ENCODE assay signal across 8 cellular contexts in genomic region chr2:156333951-156334495, GRCh38. TPM values are rescaled to one million over a fixed set of nuclear protein-coding genes. Genes with fewer than 3 reads are reported as not detected.
DNase-seq lines count a peak whose midpoint lies in the region; ATAC-seq and TF ChIP-seq lines count a peak whose summit lies in the region.

No MANE protein-coding gene starts in this region.

- peak; percentile 47 to 89 for DNase-seq in activated naive CD4-positive, alpha-beta T cell treated with anti-CD3 and anti-CD28 coated beads, Interleukin-2, amount 50 U/mL, for 72 hours (ENCODE audit: low spot score in 2 of 2)
- DNase-seq in heart left ventricle (peak; percentile 76 to 89 (median 87)), trophoblast cell (peak; percentile 60 to 74), GM13976 (ENCODE audit: low spot score) (no peak)

- peaks cover 10% of the 10 kb centered on the region for H3K79me1 ChIP-seq in trophoblast cell (ENCODE audit: low read length)

- H3K14ac ChIP-seq in trophoblast cell (ENCODE audit: low read length): peak overlapping the region; percentile 33

- H3K18ac ChIP-seq in trophoblast cell (ENCODE audit: low read length): peak overlapping the region; percentile 6

- H3K27ac ChIP-seq in C4-2B (peak overlapping the region; percentile 50), OCI-LY3 (ENCODE audit: low read length) (peak overlapping the region; percentile 51), heart left ventricle (peak overlapping the region; percentile 97 to 100 (median 99)), trophoblast cell (ENCODE audit: low read depth, low read length) (no peak overlapping the region)

- in situ Hi-C loops in GM13976 (cut with MboI; ENCODE audit: low sequenced_read_pairs, unreplicated experiment): no loop called here

- H3K79me2 ChIP-seq in OCI-LY3 (ENCODE audit: low read length) (no peaks in the 10 kb centered on the region), trophoblast cell (ENCODE audit: control insufficient read depth, insufficient read depth, low read length, poor library complexity) (no peaks in the 10 kb centered on the region)

- intact Hi-C loops in heart left ventricle (cut with DNase I): loop anchor here in 9 of 10 donors (1.0 to 10.0 kb wide), 10 partner anchors 8 to 561 kb away; partner anchors contain the start of gene GPD2 (in 4 of the 9)

- H3K4me3 ChIP-seq in OCI-LY3 (ENCODE audit: low read length) (peak overlapping the region; percentile 90), heart left ventricle (peak overlapping the region; percentile 44 to 87 (median 80)), trophoblast cell (ENCODE audit: low read depth, low read length) (peak overlapping the region; percentile 76)

- peak in 1 of 2 donors; percentile 10 for TF ChIP-seq POLR2A in heart left ventricle (IDR thresholded peaks at IDR 0.05)

- H2BK5ac ChIP-seq in trophoblast cell (ENCODE audit: low read depth, low read length, poor library complexity): peak overlapping the region; percentile 12

- 0 to 1% (median 0%) methylated on average over 31 to 48 of the region's 48 CpGs for WGBS in heart left ventricle, 4 donors
- no CpG with 5 or more reads among the region's 48 CpGs for WGBS in trophoblast cell (ENCODE audit: extremely low coverage, insufficient coverage, insufficient read length)

- H3K4me1 ChIP-seq in OCI-LY3 (ENCODE audit: low read length) (peaks cover 14% of the 10 kb centered on the region), heart left ventricle (peaks cover 0 to 42% (median 7%) of the 10 kb centered on the region in 12 donors), trophoblast cell (ENCODE audit: control insufficient read depth in 1 of 2, insufficient read depth in 2 of 2, low read length in 2 of 2) (peaks cover 0 to 9% of the 10 kb centered on the region in 2 experiments)

- H3K27me3 ChIP-seq in OCI-LY3 (ENCODE audit: low read depth, low read length): peaks cover 11% of the 10 kb centered on the region
- H3K27me3 ChIP-seq in heart left ventricle: peaks cover 0 to 15% (median 7%) of the 10 kb centered on the region in 9 donors
- peaks cover 23% of the 10 kb centered on the region for H3K27me3 ChIP-seq in trophoblast cell (ENCODE audit: insufficient read depth, low read length)

- no peaks in the 10 kb centered on the region for H3K9me3 ChIP-seq in OCI-LY3 (ENCODE audit: insufficient read depth, low read length)
- H3K9me3 ChIP-seq in heart left ventricle: no peaks in the 10 kb centered on the region
- H3K9me3 ChIP-seq in trophoblast cell (ENCODE audit: insufficient read depth, low read depth, low read length): peaks cover 9% of the 10 kb centered on the region

- peak overlapping the region; percentile 97 to 99 for H3K27ac Mint-ChIP-seq in activated naive CD4-positive, alpha-beta T cell treated with anti-CD3 and anti-CD28 coated beads, Interleukin-2, amount 50 U/mL, for 72 hours

- ATAC-seq in GM18907 (IDR thresholded peaks at IDR 0.05; ENCODE audit: unreplicated experiment) (peak; percentile 60), HG03103 (IDR thresholded peaks at IDR 0.05; ENCODE audit: low read depth, unreplicated experiment) (peak; percentile 28), heart left ventricle (peak; percentile 30 to 55 (median 44))
- ATAC-seq in activated naive CD4-positive, alpha-beta T cell treated with anti-CD3 and anti-CD28 coated beads, Interleukin-2, amount 50 U/mL, for 72 hours: peak; percentile 22 to 40

- H2AK5ac ChIP-seq in trophoblast cell (ENCODE audit: low read length): no peak overlapping the region

- H3K9me3 Mint-ChIP-seq in activated naive CD4-positive, alpha-beta T cell treated with anti-CD3 and anti-CD28 coated beads, Interleukin-2, amount 50 U/mL, for 72 hours: no peaks in the 10 kb centered on the region

- H2BK120ac ChIP-seq in trophoblast cell (ENCODE audit: insufficient read depth, low read length, poor library complexity): no peak overlapping the region

- peak; percentile 14; the same call in 1 of the 2 replicates for TF ChIP-seq CTCF in C4-2B (conservative IDR thresholded peaks at IDR 0.05)
- no peak; the same call in 1 of the 2 replicates for TF ChIP-seq CTCF in OCI-LY3 (IDR thresholded peaks at IDR 0.05; ENCODE audit: low read depth, low read length)
- peak in 1 of 12 donors; percentile 4 for TF ChIP-seq CTCF in heart left ventricle (IDR thresholded peaks at IDR 0.05)
- no peak for TF ChIP-seq CTCF in GM13976 (IDR thresholded peaks at IDR 0.05; ENCODE audit: borderline replicate concordance, control extremely low read depth, extremely low read depth, insufficient read depth, missing control alignments)

- H3K9ac ChIP-seq in OCI-LY3 (ENCODE audit: low read length) (peak overlapping the region; percentile 85), trophoblast cell (ENCODE audit: low read length) (peak overlapping the region; percentile 60)

- no peak overlapping the region for H3K4ac ChIP-seq in trophoblast cell (ENCODE audit: low read depth, low read length)

- H4K20me1 ChIP-seq in OCI-LY3 (ENCODE audit: insufficient read depth, low read length): no peaks in the 10 kb centered on the region

- H3K4me2 ChIP-seq in OCI-LY3 (ENCODE audit: low read length) (peak overlapping the region; percentile 97), trophoblast cell (ENCODE audit: low read length) (peak overlapping the region; percentile 97)

- H3K36me3 Mint-ChIP-seq in activated naive CD4-positive, alpha-beta T cell treated with anti-CD3 and anti-CD28 coated beads, Interleukin-2, amount 50 U/mL, for 72 hours: peaks cover 20 to 36% of the 10 kb centered on the region in 2 donors

- H4K12ac ChIP-seq in trophoblast cell (ENCODE audit: low read depth, low read length): peak overlapping the region; percentile 71

- no peak overlapping the region for H2BK12ac ChIP-seq in trophoblast cell (ENCODE audit: low read length)

- H3K36me3 ChIP-seq in OCI-LY3 (replicated peaks; ENCODE audit: low read depth, low read length) (no peaks in the 10 kb centered on the region), heart left ventricle (no peaks in the 10 kb centered on the region), trophoblast cell (ENCODE audit: control insufficient read depth in 1 of 2, insufficient read depth in 2 of 2, low read length in 2 of 2) (no peaks in the 10 kb centered on the region)

- peak overlapping the region; percentile 24 for H4K8ac ChIP-seq in trophoblast cell (ENCODE audit: low read depth, low read length)

- H3K23ac ChIP-seq in trophoblast cell (ENCODE audit: low read length): no peak overlapping the region

- peak overlapping the region; percentile 68 for H2AFZ ChIP-seq in OCI-LY3 (ENCODE audit: low read depth, low read length)
- peak overlapping the region; percentile 73 for H2AFZ ChIP-seq in trophoblast cell (ENCODE audit: insufficient read depth, low read length, poor library complexity)

- H4K91ac ChIP-seq in trophoblast cell (ENCODE audit: low read depth, low read length): peak overlapping the region; percentile 20

RNA-seq across cellular contexts. Expression of gene NR4A2, which starts 1.5 kb away (rescaled TPM):
- total RNA-seq in activated naive CD4-positive, alpha-beta T cell treated with anti-CD3 and anti-CD28 coated beads, Interleukin-2, amount 50 U/mL, for 72 hours: 100 to 1,000 TPM in 1 of 2 donors, 1 to 10 TPM in 1; 9.7 to 134 TPM
- 10 to 100 TPM in 1 of 9 donors, 1 to 10 TPM in 5, under 1 TPM in 3; 0.63 to 14.2 (median 1.1) TPM for total RNA-seq in heart left ventricle
- polyA plus RNA-seq in heart left ventricle: 1 to 10 TPM; 1.6 to 4.0 TPM
- polyA plus RNA-seq in trophoblast cell (2013): 1.3 and 1.7 TPM in 2 replicates
